Comparison of ENCODE assay signal across 8 cellular contexts in genomic region chr2:232551776-232552175, GRCh38. TPM values are rescaled to one million over a fixed set of nuclear protein-coding genes. Genes with fewer than 3 reads are reported as not detected.
A peak's percentile ranks its signal among the peaks of the same experiment; 100 is the strongest.
DNase-seq lines count a peak whose midpoint lies in the region; ATAC-seq and TF ChIP-seq lines count a peak whose summit lies in the region.
"Had no signal": no experiment of that assay in that cellular context is flagged by ENCODE, and none has a peak within 500 bp of the region (broad histone marks: within the 10 kb centered on the region; RNA-seq: fewer than 3 reads in every experiment).

No MANE protein-coding gene starts in this region.

- H3F3A ChIP-seq in smooth muscle cell (ENCODE audit: low read depth), result peaks cover 4% of the 10 kb centered on the region

- H3K4me3 ChIP-seq in HFF-Myc (replicated peaks; ENCODE audit: low read depth, low read length), result peak overlapping the region; percentile 97
- peak overlapping the region; percentile 86 for H3K4me3 ChIP-seq in right cardiac atrium (ENCODE audit: low read length)
- H3K4me3 ChIP-seq in smooth muscle cell, result peak overlapping the region; percentile 80

- CTCF ChIA-PET in activated B cell treated with CpG ODN at 0.5 μM for 24 hours (lab: Charles Lee), result no interaction called here

- no peaks in the 10 kb centered on the region for H3K9me3 ChIP-seq in right cardiac atrium (ENCODE audit: control insufficient read depth, low read length)
- no peaks in the 10 kb centered on the region for H3K9me3 ChIP-seq in smooth muscle cell (replicated peaks; ENCODE audit: low read depth)

- no peak for DNase-seq in HFF-Myc (ENCODE audit: extremely low read depth, low read depth)
- DNase-seq in activated B cell treated with CpG ODN at 0.5 μM for 24 hours, result no peak
- DNase-seq in right cardiac atrium, result no peak
- DNase-seq in smooth muscle cell (lab: John Stamatoyannopoulos, UW; ENCODE audit: unreplicated experiment), result no peak
- DNase-seq in DMS 273 (lab: John Stamatoyannopoulos, UW; ENCODE audit: unreplicated experiment), result no peak
- DNase-seq in stimulated activated naive CD4-positive, alpha-beta T cell (lab: John Stamatoyannopoulos, UW), result no peak
- DNase-seq: NCI-H1694 had no signal

- H4K20me1 ChIP-seq in smooth muscle cell (ENCODE audit: low read depth), result peaks cover 55% of the 10 kb centered on the region

- H3K9ac ChIP-seq in smooth muscle cell (ENCODE audit: low read depth), result peak overlapping the region; percentile 95

- ATAC-seq in activated B cell treated with CpG ODN at 0.5 μM for 24 hours (ENCODE audit: low read depth) (no peak), right cardiac atrium (no peak), GM21723 (IDR thresholded peaks at IDR 0.05; ENCODE audit: unreplicated experiment) (no peak)

- H2AFZ ChIP-seq in smooth muscle cell (ENCODE audit: low read depth), result no peak overlapping the region

- H3K79me2 ChIP-seq in smooth muscle cell (ENCODE audit: low read depth), result peaks cover 71% of the 10 kb centered on the region

- H3K36me3 ChIP-seq in smooth muscle cell (ENCODE audit: low read depth), result no peaks in the 10 kb centered on the region

- TF ChIP-seq CTCF in HFF-Myc (IDR thresholded peaks at IDR 0.05; ENCODE audit: low read depth, low read length, missing control alignments), result no peak
- TF ChIP-seq CTCF in activated B cell treated with CpG ODN at 0.5 μM for 24 hours (IDR thresholded peaks at IDR 0.05), result no peak
- TF ChIP-seq CTCF in smooth muscle cell (IDR thresholded peaks at IDR 0.05; ENCODE audit: borderline replicate concordance, insufficient read depth, poor library complexity, severe bottlenecking), result no peak

- H3K27me3 Mint-ChIP-seq in activated B cell treated with CpG ODN at 0.5 μM for 24 hours, result no peaks in the 10 kb centered on the region

- H3K27ac ChIP-seq in right cardiac atrium (ENCODE audit: low read length) (no peak overlapping the region), smooth muscle cell (ENCODE audit: low read depth) (peak overlapping the region; percentile 93)

- POLR2A ChIA-PET in activated B cell treated with CpG ODN at 0.5 μM for 24 hours (lab: Charles Lee), result no interaction called here

- peak overlapping the region; percentile 99 for H3K27ac Mint-ChIP-seq in activated B cell treated with CpG ODN at 0.5 μM for 24 hours

- H3K4me3 Mint-ChIP-seq in activated B cell treated with CpG ODN at 0.5 μM for 24 hours, result peak overlapping the region; percentile 98

- H3K27me3 ChIP-seq in right cardiac atrium (ENCODE audit: control insufficient read depth, insufficient read depth), result no peaks in the 10 kb centered on the region
- no peaks in the 10 kb centered on the region for H3K27me3 ChIP-seq in smooth muscle cell (ENCODE audit: low read depth)

- H3K9me3 Mint-ChIP-seq in activated B cell treated with CpG ODN at 0.5 μM for 24 hours, result no peaks in the 10 kb centered on the region

- peaks cover 60% of the 10 kb centered on the region for H3K4me1 Mint-ChIP-seq in activated B cell treated with CpG ODN at 0.5 μM for 24 hours

- H3K4me1 ChIP-seq in right cardiac atrium (ENCODE audit: control insufficient read depth, insufficient read depth, low read length) (no peaks in the 10 kb centered on the region), smooth muscle cell (ENCODE audit: low read depth) (peaks cover 14% of the 10 kb centered on the region)

- H3K36me3 Mint-ChIP-seq in activated B cell treated with CpG ODN at 0.5 μM for 24 hours (ENCODE audit: low read depth), result peaks cover 49% of the 10 kb centered on the region

- H3K4me2 ChIP-seq in smooth muscle cell, result peak overlapping the region; percentile 89

- 93% methylated on average over 4 of the region's 4 CpGs for WGBS in right cardiac atrium
- 98% methylated on average over 4 of the region's 4 CpGs for WGBS in smooth muscle cell (ENCODE audit: low lambda C conversion rate)

- intact Hi-C loops in activated B cell treated with CpG ODN at 0.5 μM for 24 hours (cut with micrococcal nuclease), result loop anchor here (1.0 to 2.0 kb wide), 2 partner anchors 145 to 700 kb away; partner anchors contain the start of genes ATG16L1 and GIGYF2
- intact Hi-C loops in right cardiac atrium (cut with DNase I), result no loop called here

RNA-seq across cellular contexts. Expression of gene EIF4E2, which starts 1.3 kb away (rescaled TPM):
- total RNA-seq in activated B cell treated with CpG ODN at 0.5 μM for 24 hours (63.2 and 67.2 TPM in 2 replicates), right cardiac atrium (10 to 100 TPM; 32.1 to 49.4 (median 45.9) TPM), smooth muscle cell (83.1 and 110 TPM in 2 replicates)
- polyA plus RNA-seq in right cardiac atrium (32.3 TPM), smooth muscle cell (189 and 194 TPM in 2 replicates)

RNA-seq across cellular contexts. Expression of gene TIGD1, which starts 1.4 kb away (rescaled TPM):
- total RNA-seq in activated B cell treated with CpG ODN at 0.5 μM for 24 hours, result 8.1 and 8.8 TPM in 2 replicates
- total RNA-seq in right cardiac atrium, result 1 to 10 TPM; 2.6 to 3.3 (median 3.2) TPM
- 1.9 TPM for polyA plus RNA-seq in right cardiac atrium
- 7.4 and 8.1 TPM in 2 replicates for total RNA-seq in smooth muscle cell
- polyA plus RNA-seq in smooth muscle cell, result 1.9 and 2.9 TPM in 2 replicates

RNA-seq across cellular contexts. Expression of gene CHRNG, which starts 12.3 kb away (rescaled TPM):
- total RNA-seq in activated B cell treated with CpG ODN at 0.5 μM for 24 hours, result not detected in 2 replicates
- total RNA-seq in right cardiac atrium, result not detected
- not detected for polyA plus RNA-seq in right cardiac atrium
- 0.58 TPM in 1 of 2 replicates, not detected in the other for total RNA-seq in smooth muscle cell
- 0.84 TPM in 1 of 2 replicates, not detected in the other for polyA plus RNA-seq in smooth muscle cell

RNA-seq across cellular contexts. Expression of gene CHRND, which starts 25.8 kb away (rescaled TPM):
- total RNA-seq in activated B cell treated with CpG ODN at 0.5 μM for 24 hours, result not detected in 2 replicates
- under 1 TPM in 1 of 4 donors, not detected in 3; 0.53 TPM for total RNA-seq in right cardiac atrium
- 0.09 TPM for polyA plus RNA-seq in right cardiac atrium
- not detected in 2 replicates for total RNA-seq in smooth muscle cell
- polyA plus RNA-seq in smooth muscle cell, result not detected in 2 replicates

RNA-seq across cellular contexts. Expression of gene PRSS56, which starts 31.6 kb away (rescaled TPM):
- not detected in 2 replicates for total RNA-seq in activated B cell treated with CpG ODN at 0.5 μM for 24 hours
- total RNA-seq in right cardiac atrium, result under 1 TPM in 1 of 4 donors, not detected in 3; 0.11 TPM
- 0.05 TPM for polyA plus RNA-seq in right cardiac atrium
- not detected in 2 replicates for total RNA-seq in smooth muscle cell
- polyA plus RNA-seq in smooth muscle cell, result 0.24 TPM in 1 of 2 replicates, not detected in the other
